Comparison of ENCODE assay signal across 23 cellular contexts in the genomic region with DNA sequence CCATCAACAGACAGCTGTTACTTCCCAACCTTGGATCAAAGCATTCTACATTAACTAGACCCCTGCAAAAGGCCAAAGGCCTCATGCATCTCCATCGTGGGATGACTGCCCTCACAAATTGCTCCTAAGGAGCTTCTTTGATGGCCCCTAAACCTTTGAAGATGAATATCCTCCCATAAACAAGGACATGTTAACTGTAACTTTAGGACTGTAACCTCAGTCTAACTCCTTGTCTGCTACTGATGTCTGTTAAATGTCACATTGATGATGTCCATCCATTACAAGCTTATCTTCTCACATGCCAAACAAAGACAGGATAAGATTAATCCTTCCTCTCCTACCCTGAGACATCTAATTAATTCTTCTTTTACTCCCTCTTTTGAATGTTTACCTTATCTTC.
"Had no signal": no experiment of that assay in that cellular context is flagged by ENCODE, and none has a peak within 500 bp of the region (broad histone marks: within the 10 kb centered on the region; RNA-seq: fewer than 3 reads in every experiment).

No MANE protein-coding gene starts in this region.

- DNase-seq: activated B cell treated with CpG ODN at 0.5 μM for 24 hours; activated CD4-positive, alpha-beta T cell treated with anti-CD3 and anti-CD28 coated beads, Interleukin-2, amount 10 ng/mL, durations not matched to agents 7 days and 5 days; activated CD8-positive, alpha-beta memory T cell treated with anti-CD3 and anti-CD28 coated beads for 24 hours; activated naive CD8-positive, alpha-beta T cell treated with anti-CD3 and anti-CD28 coated beads for 36 hours; anterior cingulate cortex; cerebellar nuclear complex; dermis blood vessel endothelial cell; gastrocnemius medialis; heart right ventricle; left colon; mammary epithelial cell; natural killer cell; occipital lobe; stimulated activated CD4-positive, alpha-beta T cell treated with anti-CD3 and anti-CD28 coated beads, Interleukin-15, amount 100 ng/mL, for 24 hours; stimulated activated CD4-positive, alpha-beta T cell treated with anti-CD3 and anti-CD28 coated beads, Interleukin-4, amount 100 ng/mL, for 24 hours; stimulated activated naive CD4-positive, alpha-beta T cell; T-helper 1 cell; T1000; tibial artery; uterus had no signal

- H3K4me3 Mint-ChIP-seq: activated B cell treated with CpG ODN at 0.5 μM for 24 hours; activated CD4-positive, alpha-beta T cell treated with anti-CD3 and anti-CD28 coated beads, Interleukin-2, amount 10 ng/mL, durations not matched to agents 7 days and 5 days; activated naive CD8-positive, alpha-beta T cell treated with anti-CD3 and anti-CD28 coated beads for 36 hours; activated T-helper 1 cell treated with anti-CD3 and anti-CD28 coated beads, Interleukin-12 subunit alpha, Interleukin-12 subunit beta, Interleukin-2, Interleukin-4 antibody, amounts not matched to agents 30 ng/mL and 10 ng/mL and 1 ng/mL, durations not matched to agents 14 hours and 24 hours and 36 hours; natural killer cell had no signal

- H3K36me3 Mint-ChIP-seq: activated naive CD8-positive, alpha-beta T cell treated with anti-CD3 and anti-CD28 coated beads for 36 hours; natural killer cell had no signal

- H3K27ac ChIP-seq: gastrocnemius medialis, heart right ventricle, right atrium auricular region, tibial artery, uterus had no signal

- H3K27me3 Mint-ChIP-seq: activated B cell treated with CpG ODN at 0.5 μM for 24 hours; activated naive CD8-positive, alpha-beta T cell treated with anti-CD3 and anti-CD28 coated beads for 36 hours; progenitor cell of endocrine pancreas had no signal

- H3K4me3 ChIP-seq: gastrocnemius medialis, heart right ventricle, right atrium auricular region, tibial artery, uterus had no signal

- H3K9me3 Mint-ChIP-seq: activated CD4-positive, alpha-beta T cell treated with anti-CD3 and anti-CD28 coated beads, Interleukin-2, amount 10 ng/mL, durations not matched to agents 7 days and 5 days; activated T-helper 1 cell treated with anti-CD3 and anti-CD28 coated beads, Interleukin-12 subunit alpha, Interleukin-12 subunit beta, Interleukin-2, Interleukin-4 antibody, amounts not matched to agents 30 ng/mL and 10 ng/mL and 1 ng/mL, durations not matched to agents 14 hours and 24 hours and 36 hours; natural killer cell had no signal

- H3K9me3 ChIP-seq: gastrocnemius medialis, right atrium auricular region, tibial artery, uterus had no signal

- H3K4me1 Mint-ChIP-seq: activated B cell treated with CpG ODN at 0.5 μM for 24 hours; activated CD4-positive, alpha-beta T cell treated with anti-CD3 and anti-CD28 coated beads, Interleukin-2, amount 10 ng/mL, durations not matched to agents 7 days and 5 days; activated naive CD8-positive, alpha-beta T cell treated with anti-CD3 and anti-CD28 coated beads for 36 hours; natural killer cell had no signal

- H3K27ac Mint-ChIP-seq: activated B cell treated with CpG ODN at 0.5 μM for 24 hours; activated CD4-positive, alpha-beta T cell treated with anti-CD3 and anti-CD28 coated beads, Interleukin-2, amount 10 ng/mL, durations not matched to agents 7 days and 5 days; activated naive CD8-positive, alpha-beta T cell treated with anti-CD3 and anti-CD28 coated beads for 36 hours; activated T-helper 1 cell treated with anti-CD3 and anti-CD28 coated beads, Interleukin-12 subunit alpha, Interleukin-12 subunit beta, Interleukin-2, Interleukin-4 antibody, amounts not matched to agents 30 ng/mL and 10 ng/mL and 1 ng/mL, durations not matched to agents 14 hours and 24 hours and 36 hours; natural killer cell; progenitor cell of endocrine pancreas had no signal

- ATAC-seq: gastrocnemius medialis, heart right ventricle, left colon, natural killer cell had no signal

- H3K4me1 ChIP-seq: gastrocnemius medialis, tibial artery, uterus had no signal

- H3K27me3 ChIP-seq: gastrocnemius medialis, heart right ventricle, right atrium auricular region, tibial artery, uterus had no signal

- H3K36me3 ChIP-seq: gastrocnemius medialis, heart right ventricle, right atrium auricular region, tibial artery, uterus had no signal
